Comparison of ENCODE assay signal across 8 cellular contexts in genomic region chr16:3152273-3153076, GRCh38. TPM values are rescaled to one million over a fixed set of nuclear protein-coding genes. Genes with fewer than 3 reads are reported as not detected.
A peak's percentile ranks its signal among the peaks of the same experiment; 100 is the strongest.
DNase-seq lines count a peak whose midpoint lies in the region; ATAC-seq, FAIRE-seq and TF ChIP-seq lines count a peak whose summit lies in the region.

No MANE protein-coding gene starts in this region.

- ATAC-seq in activated B cell treated with CpG ODN at 0.5 μM for 24 hours (ENCODE audit: low read depth): peak; percentile 2
- ATAC-seq in GM21360 (IDR thresholded peaks at IDR 0.05; ENCODE audit: unreplicated experiment): no peak

- peaks cover 3% of the 10 kb centered on the region for H3K9me3 Mint-ChIP-seq in activated B cell treated with CpG ODN at 0.5 μM for 24 hours

- FAIRE-seq in kidney (lab: Jason Lieb, UNC): no peak

- peak overlapping the region; percentile 85 for H3K4me3 Mint-ChIP-seq in activated B cell treated with CpG ODN at 0.5 μM for 24 hours

- H3K27me3 ChIP-seq in H7 (ENCODE audit: control insufficient read depth, insufficient read depth, low read length): peaks cover 9% of the 10 kb centered on the region

- peak overlapping the region; percentile 93 for H3K27ac Mint-ChIP-seq in activated B cell treated with CpG ODN at 0.5 μM for 24 hours

- POLR2A ChIA-PET in activated B cell treated with CpG ODN at 0.5 μM for 24 hours (lab: Charles Lee): interaction anchor here (0.7 to 1.3 kb wide), 3 partner anchors 18 to 345 kb away, joined by 3 to 8 read pairs (median 3); partner anchors contain the start of gene ZNF213

- TF ChIP-seq CTCF in activated B cell treated with CpG ODN at 0.5 μM for 24 hours (IDR thresholded peaks at IDR 0.05): no peak
- peak; percentile 31 for TF ChIP-seq CTCF in kidney (IDR thresholded peaks at IDR 0.05; ENCODE audit: borderline replicate concordance, extremely low read depth, insufficient read depth)

- peaks cover 7% of the 10 kb centered on the region for H3K36me3 Mint-ChIP-seq in activated B cell treated with CpG ODN at 0.5 μM for 24 hours (ENCODE audit: low read depth)

- H3K9ac ChIP-seq in kidney (ENCODE audit: low read length in 2 of 2): no peak overlapping the region

- intact Hi-C loops in activated B cell treated with CpG ODN at 0.5 μM for 24 hours (cut with micrococcal nuclease): loop anchor here (1.0 to 10.0 kb wide), 5 partner anchors 14 to 1188 kb away; partner anchors contain the start of genes RNF151, RPS2 and SLX4
- intact Hi-C loops in kidney (cut with DNase I): no loop called here

- peaks cover 29% of the 10 kb centered on the region for H3K4me1 Mint-ChIP-seq in activated B cell treated with CpG ODN at 0.5 μM for 24 hours

- H3K27me3 Mint-ChIP-seq in activated B cell treated with CpG ODN at 0.5 μM for 24 hours: no peaks in the 10 kb centered on the region

- DNase-seq in AG08395 (ENCODE audit: low spot score) (peak; percentile 72), H7 (peak; percentile 91), NCI-H2227 (lab: John Stamatoyannopoulos, UW; ENCODE audit: unreplicated experiment) (peak; percentile 94), activated B cell treated with CpG ODN at 0.5 μM for 24 hours (peak; percentile 69), cerebellar cortex (ENCODE audit: low spot score) (peak; percentile 98), kidney (peak; percentile 91)
- peak; percentile 85 to 97 (median 93) for DNase-seq in stimulated activated CD4-positive, alpha-beta T cell treated with anti-CD3 and anti-CD28 coated beads, Interleukin-12 subunit alpha, Interleukin-12 subunit beta, amount 100 ng/mL, for 48 hours (ENCODE audit: low read depth in 2 of 3, low spot score in 1 of 3)

- CTCF ChIA-PET in activated B cell treated with CpG ODN at 0.5 μM for 24 hours (lab: Charles Lee): interaction anchor here (0.7 to 1.1 kb wide), 4 partner anchors 13 to 124 kb away, joined by 3 to 4 read pairs (median 3); no protein-coding TSS in a partner anchor

- H3K27ac ChIP-seq in kidney (ENCODE audit: low read depth in 2 of 2, low read length in 2 of 2): peak overlapping the region in 1 of 2 donors; percentile 62

- no peaks in the 10 kb centered on the region for H3K9me3 ChIP-seq in kidney (ENCODE audit: control insufficient read depth in 1 of 2, low read length in 2 of 2)

- H3K36me3 ChIP-seq in H7 (replicated peaks; ENCODE audit: control insufficient read depth, insufficient read depth, low read length) (no peaks in the 10 kb centered on the region), kidney (ENCODE audit: control insufficient read depth in 1 of 2, insufficient read depth in 2 of 2, low read length in 2 of 2) (no peaks in the 10 kb centered on the region)

- peaks cover 3 to 8% of the 10 kb centered on the region in 2 donors for H3K4me1 ChIP-seq in kidney (ENCODE audit: control insufficient read depth in 1 of 2, insufficient read depth in 1 of 2, low read depth in 1 of 2, low read length in 2 of 2)

- H3K4me3 ChIP-seq in H7 (ENCODE audit: insufficient read depth, low read depth, low read length): peak overlapping the region; percentile 60
- H3K4me3 ChIP-seq in kidney (ENCODE audit: low read length in 2 of 2): peak overlapping the region; percentile 52 to 65

RNA-seq across cellular contexts. Expression of gene ZNF213, which starts 17.6 kb away (rescaled TPM):
- total RNA-seq in H7 (2014; rRNA removed; shearing (Covaris generic)): 5.5 and 6.3 TPM in 2 replicates
- total RNA-seq in activated B cell treated with CpG ODN at 0.5 μM for 24 hours: 5.6 and 5.7 TPM in 2 replicates
- 12.5 TPM for total RNA-seq in kidney
- 5.6 TPM for polyA plus RNA-seq in kidney (ENCODE audit: insufficient read depth, low read depth, low replicate concordance)

RNA-seq across cellular contexts. Expression of gene OR1F1, which starts 35.5 kb away (rescaled TPM):
- total RNA-seq in H7 (2014; rRNA removed; shearing (Covaris generic)): not detected in 2 replicates
- total RNA-seq in activated B cell treated with CpG ODN at 0.5 μM for 24 hours (not detected in 2 replicates), kidney (not detected)
- not detected for polyA plus RNA-seq in kidney (ENCODE audit: insufficient read depth, low read depth, low replicate concordance)

RNA-seq across cellular contexts. Expression of gene ZNF205, which starts 40.1 kb away (rescaled TPM):
- 40.2 and 41.2 TPM in 2 replicates for total RNA-seq in H7 (2014; rRNA removed; shearing (Covaris generic))
- not detected in 2 replicates for total RNA-seq in activated B cell treated with CpG ODN at 0.5 μM for 24 hours
- total RNA-seq in kidney: 12.7 TPM
- polyA plus RNA-seq in kidney (ENCODE audit: insufficient read depth, low read depth, low replicate concordance): 14.1 TPM

RNA-seq across cellular contexts. Expression of gene ZSCAN10, which starts 53.4 kb away (rescaled TPM):
- total RNA-seq in H7 (2014; rRNA removed; shearing (Covaris generic)): 217 and 238 TPM in 2 replicates
- not detected in 2 replicates for total RNA-seq in activated B cell treated with CpG ODN at 0.5 μM for 24 hours
- not detected for total RNA-seq in kidney
- not detected for polyA plus RNA-seq in kidney (ENCODE audit: insufficient read depth, low read depth, low replicate concordance)

Comparison
In these comparisons a context has a peak if more than half of its experiments do, and no peak if none do; other contexts are left out.
1. RNA of gene ZNF205, which starts 40.1 kb away (total RNA-seq): 40.2 to 41.2 TPM in H7 and 12.7 TPM in kidney (single experiment); not detected in activated B cell treated with CpG ODN at 0.5 μM for 24 hours; every median in the first group is over 10 times any median in the second.
2. Peak in every context shown above with its lines, with median percentiles within 50 percentile points of each other: DNase-seq.